15 cellular contexts compared by ENCODE assay signal in genomic region chr3:20912406-20912805, GRCh38.
DNase-seq lines count a peak whose midpoint lies in the region; ATAC-seq and TF ChIP-seq lines count a peak whose summit lies in the region.
"Had no signal": no experiment of that assay in that cellular context is flagged by ENCODE, and none has a peak within 500 bp of the region (broad histone marks: within the 10 kb centered on the region; RNA-seq: fewer than 3 reads in every experiment).

No MANE protein-coding gene starts in this region.

- POLR2A ChIA-PET in CD8-positive, alpha-beta T cell (lab: Charles Lee): no interaction called here

- TF ChIP-seq CTCF in AG10803 (conservative IDR thresholded peaks at IDR 0.05; ENCODE audit: low read length): no peak
- TF ChIP-seq CTCF in CD8-positive, alpha-beta T cell (IDR thresholded peaks at IDR 0.05): no peak

- peaks cover 26% of the 10 kb centered on the region for H3K9me3 Mint-ChIP-seq in CD8-positive, alpha-beta T cell

- H3K9me3 ChIP-seq in GM23248 (ENCODE audit: low read depth): no peaks in the 10 kb centered on the region
- H3K9me3 ChIP-seq in CD8-positive, alpha-beta T cell (ENCODE audit: low read length): no peaks in the 10 kb centered on the region
- H3K9me3 ChIP-seq: BE2C, Caco-2, HAP-1 had no signal

- DNase-seq in AG10803 (ENCODE audit: low read depth) (peak; percentile 61), EL (peak; percentile 4), GM23248 (peak; percentile 54), DMS 273 treated with DMSO at 0.1 percent for 48 hours (lab: John Stamatoyannopoulos, UW) (no peak), islet precursor cell (no peak)
- DNase-seq in CD8-positive, alpha-beta T cell: no peak
- DNase-seq: AML-193; BE2C; C1 segment of cervical spinal cord; Caco-2; CD4-positive, alpha-beta memory T cell; DMS79; GOT3 had no signal

- H3K27me3 ChIP-seq in GM23248 (replicated peaks; ENCODE audit: insufficient read depth): no peaks in the 10 kb centered on the region
- no peaks in the 10 kb centered on the region for H3K27me3 ChIP-seq in CD8-positive, alpha-beta T cell (ENCODE audit: insufficient read depth, low read length)
- H3K27me3 ChIP-seq: BE2C had no signal

- H3K36me3 ChIP-seq in GM23248 (ENCODE audit: low read depth): no peaks in the 10 kb centered on the region
- no peaks in the 10 kb centered on the region for H3K36me3 ChIP-seq in CD8-positive, alpha-beta T cell (ENCODE audit: insufficient read depth, low read length)
- H3K36me3 ChIP-seq: BE2C, HAP-1 had no signal

- no peaks in the 10 kb centered on the region for H3K79me2 ChIP-seq in GM23248 (ENCODE audit: insufficient read depth)

- ATAC-seq in CD8-positive, alpha-beta T cell: no peak

- no peaks in the 10 kb centered on the region for H3K9me2 ChIP-seq in GM23248 (ENCODE audit: insufficient read depth)

- H4K20me1 ChIP-seq in GM23248 (ENCODE audit: insufficient read depth): no peaks in the 10 kb centered on the region

- H3K4me1 ChIP-seq in GM23248 (ENCODE audit: insufficient read depth): peaks cover 13% of the 10 kb centered on the region; the same call in 1 of the 2 replicates
- H3K4me1 ChIP-seq in CD8-positive, alpha-beta T cell (ENCODE audit: insufficient read depth, low read length): no peaks in the 10 kb centered on the region
- H3K4me1 ChIP-seq: BE2C, Caco-2, HAP-1 had no signal

- H2AFZ ChIP-seq in GM23248: no peak overlapping the region

- 8 to 12% methylated on average over 2 of the region's 2 CpGs for WGBS in GM23248 (ENCODE audit: low coverage in 1 of 2, low lambda C conversion rate in 2 of 2, missing lambda C conversion rate in 2 of 2), 2 experiments

- H3K27ac ChIP-seq in GM23248: no peak overlapping the region
- no peak overlapping the region for H3K27ac ChIP-seq in CD8-positive, alpha-beta T cell (ENCODE audit: low read depth, low read length)
- H3K27ac ChIP-seq: 22Rv1 had no signal

- CTCF ChIA-PET in CD8-positive, alpha-beta T cell (lab: Charles Lee): no interaction called here

- no peak overlapping the region for H3K4me3 ChIP-seq in AG10803 (ENCODE audit: low read length)
- H3K4me3 ChIP-seq in GM23248: no peak overlapping the region
- H3K4me3 ChIP-seq in CD8-positive, alpha-beta T cell (ENCODE audit: low read depth, low read length): no peak overlapping the region
- H3K4me3 ChIP-seq: HAP-1 had no signal

- intact Hi-C loops in CD8-positive, alpha-beta T cell (cut with DNase I, micrococcal nuclease): no loop called here

- H3K27me3 Mint-ChIP-seq in CD8-positive, alpha-beta T cell (ENCODE audit: low read depth): no peaks in the 10 kb centered on the region
- H3K27me3 Mint-ChIP-seq: CD4-positive, alpha-beta memory T cell had no signal

- no peak overlapping the region for H3K27ac Mint-ChIP-seq in CD8-positive, alpha-beta T cell
- H3K27ac Mint-ChIP-seq: CD4-positive, alpha-beta memory T cell had no signal

- no peaks in the 10 kb centered on the region for H3K36me3 Mint-ChIP-seq in CD8-positive, alpha-beta T cell
- H3K36me3 Mint-ChIP-seq: CD4-positive, alpha-beta memory T cell had no signal

- H3K4me2 ChIP-seq in GM23248 (ENCODE audit: unreplicated experiment): no peak overlapping the region

- H3F3A ChIP-seq in GM23248 (ENCODE audit: insufficient read depth): peaks cover 12% of the 10 kb centered on the region; the same call in 1 of the 2 replicates

- no peak overlapping the region for H3K4me3 Mint-ChIP-seq in CD8-positive, alpha-beta T cell
- H3K4me3 Mint-ChIP-seq: CD4-positive, alpha-beta memory T cell had no signal

- no peak overlapping the region for H3K9ac ChIP-seq in GM23248

- in situ Hi-C loops in GM23248 (cut with MboI): no loop called here

- no peaks in the 10 kb centered on the region for H3K4me1 Mint-ChIP-seq in CD8-positive, alpha-beta T cell (ENCODE audit: low read depth)
- H3K4me1 Mint-ChIP-seq: CD4-positive, alpha-beta memory T cell had no signal

Comparison
In these comparisons a context has a peak if more than half of its experiments do, and no peak if none do; other contexts are left out.
1. DNase-seq: peak in AG10803 (single experiment), EL (single experiment) and GM23248 (single experiment); none in CD8-positive, alpha-beta T cell (0 of 7), DMS 273 treated with DMSO at 0.1 percent for 48 hours (single experiment) and islet precursor cell (single experiment).